ENCODE assay signal across 9 cellular contexts in genomic region chr7:155669717-155670505, GRCh38. TPM values are rescaled to one million over a fixed set of nuclear protein-coding genes. Genes with fewer than 3 reads are reported as not detected.
DNase-seq lines count a peak whose midpoint lies in the region; ATAC-seq and TF ChIP-seq lines count a peak whose summit lies in the region.
"Had no signal": no experiment of that assay in that cellular context is flagged by ENCODE, and none has a peak within 500 bp of the region (broad histone marks: within the 10 kb centered on the region; RNA-seq: fewer than 3 reads in every experiment).

No MANE protein-coding gene starts in this region.

- H3K9me3 Mint-ChIP-seq in neural crest cell: no peaks in the 10 kb centered on the region
- H3K9me3 Mint-ChIP-seq in T-cell: no peaks in the 10 kb centered on the region

- H3K4me3 ChIP-seq in fibroblast of pulmonary artery (replicated peaks; ENCODE audit: low read depth, low read length): no peak overlapping the region

- no peaks in the 10 kb centered on the region for H3K36me3 Mint-ChIP-seq in neural crest cell (ENCODE audit: low read depth)
- H3K36me3 Mint-ChIP-seq in T-cell: peaks cover 29% of the 10 kb centered on the region

- peaks cover 19% of the 10 kb centered on the region for H3K4me1 Mint-ChIP-seq in neural crest cell
- H3K4me1 Mint-ChIP-seq in T-cell: peaks cover 69 to 79% (median 75%) of the 10 kb centered on the region in 3 donors

- POLR2A ChIA-PET in T-cell (lab: Charles Lee): no interaction called here

- TF ChIP-seq CTCF in fibroblast of pulmonary artery (IDR thresholded peaks at IDR 0.05; ENCODE audit: low read length, missing control alignments) (no peak), neural crest cell (conservative IDR thresholded peaks at IDR 0.05) (no peak)

- CTCF ChIA-PET in T-cell (lab: Charles Lee): no interaction called here

- no peaks in the 10 kb centered on the region for H3K27me3 Mint-ChIP-seq in neural crest cell (ENCODE audit: low read depth)
- no peaks in the 10 kb centered on the region for H3K27me3 Mint-ChIP-seq in T-cell

- H3K4me3 Mint-ChIP-seq in neural crest cell: no peak overlapping the region
- H3K4me3 Mint-ChIP-seq in T-cell: no peak overlapping the region

- DNase-seq in ELF-1 (ENCODE audit: low read depth, low spot score) (peak; percentile 13), RPMI7951 (ENCODE audit: low read depth) (peak; percentile 50), fibroblast of pulmonary artery (ENCODE audit: low read depth) (peak; percentile 45), neural crest cell (ENCODE audit: low read depth, low spot score) (no peak), HuH-7.5 (ENCODE audit: low spot score) (no peak), NCI-H774 (lab: John Stamatoyannopoulos, UW) (no peak), T-cell (no peak), H4 (ENCODE audit: low spot score) (no peak)
- DNase-seq: activated T-cell treated with anti-CD3 and anti-CD28 coated beads for 4 hours had no signal

- H3K27ac Mint-ChIP-seq in neural crest cell (ENCODE audit: unreplicated experiment) (peak overlapping the region; percentile 65), T-cell (no peak overlapping the region)

- ATAC-seq in T-cell (replicated peaks in 1 of 4): no peak

RNA-seq across cellular contexts. Expression of gene RBM33, which starts 25.4 kb away (rescaled TPM):
- total RNA-seq in RPMI7951 (2014; rRNA removed; shearing (Covaris generic)): 11.6 and 12.7 TPM in 2 replicates
- total RNA-seq in neural crest cell (73.2 and 74.6 TPM in 2 replicates), T-cell (100 to 1,000 TPM; 157 to 180 (median 170) TPM)
- total RNA-seq in H4 (2014; rRNA removed; shearing (Covaris generic)): 6.8 and 10.6 TPM in 2 replicates

Comparison
In these comparisons a context has a peak if more than half of its experiments do, and no peak if none do; other contexts are left out.
1. DNase-seq: peak in ELF-1 (single experiment), RPMI7951 (single experiment) and fibroblast of pulmonary artery (single experiment); none in neural crest cell (single experiment), HuH-7.5 (single experiment), NCI-H774 (single experiment), T-cell (0 of 34) and H4 (single experiment).